Comparison of ENCODE assay signal across 17 cellular contexts in genomic region chr21:15742694-15743093, GRCh38. TPM values are rescaled to one million over a fixed set of nuclear protein-coding genes. Genes with fewer than 3 reads are reported as not detected.
DNase-seq lines count a peak whose midpoint lies in the region; ATAC-seq and TF ChIP-seq lines count a peak whose summit lies in the region.
"Had no signal": no experiment of that assay in that cellular context is flagged by ENCODE, and none has a peak within 500 bp of the region (broad histone marks: within the 10 kb centered on the region; RNA-seq: fewer than 3 reads in every experiment).

No MANE protein-coding gene starts in this region.

- H3K4me3 ChIP-seq in mesenchymal stem cell (ENCODE audit: insufficient read depth in 1 of 2, low read depth in 1 of 2, low read length in 2 of 2) (no peak overlapping the region), upper lobe of right lung (no peak overlapping the region)

- no peak overlapping the region for H4K8ac ChIP-seq in mesenchymal stem cell (ENCODE audit: low read length)

- peaks cover 11% of the 10 kb centered on the region for H3K36me3 Mint-ChIP-seq in central memory CD8-positive, alpha-beta T cell (ENCODE audit: insufficient read depth)

- H3K4me1 ChIP-seq in mesenchymal stem cell (ENCODE audit: control insufficient read depth, insufficient read depth, low read depth, low read length) (peaks cover 6% of the 10 kb centered on the region), upper lobe of right lung (peaks cover 32% of the 10 kb centered on the region)

- H3K9me3 ChIP-seq in mesenchymal stem cell (ENCODE audit: control insufficient read depth, low read length) (no peaks in the 10 kb centered on the region), upper lobe of right lung (no peaks in the 10 kb centered on the region)

- H3K23ac ChIP-seq in mesenchymal stem cell (ENCODE audit: low read length in 2 of 2) = no peak overlapping the region

- 98% methylated on average over 13 of the region's 13 CpGs for WGBS in mesenchymal stem cell

- H3K4me1 Mint-ChIP-seq in stimulated activated naive CD8-positive, alpha-beta T cell treated with anti-CD3 and anti-CD28 coated beads, Interleukin-15, amount 100 ng/mL, for 72 hours = peaks cover 81% of the 10 kb centered on the region
- H3K4me1 Mint-ChIP-seq in central memory CD8-positive, alpha-beta T cell = peaks cover 81% of the 10 kb centered on the region

- H3K9ac ChIP-seq in mesenchymal stem cell (ENCODE audit: low read length) = no peak overlapping the region

- ATAC-seq in stimulated activated naive CD8-positive, alpha-beta T cell treated with anti-CD3 and anti-CD28 coated beads, Interleukin-15, amount 100 ng/mL, for 72 hours = peak; percentile 37
- ATAC-seq in stimulated activated naive CD8-positive, alpha-beta T cell treated with anti-CD3 and anti-CD28 coated beads, Interleukin-15, Interleukin-2, amounts not matched to agents 100 U/mL and 50 U/mL, for 24 hours = no peak
- ATAC-seq in central memory CD8-positive, alpha-beta T cell (replicated peaks; ENCODE audit: extremely low read depth, poor library complexity, severe bottlenecking) = no peak
- ATAC-seq in upper lobe of right lung (peak; percentile 35), HG02571 (IDR thresholded peaks at IDR 0.05; ENCODE audit: unreplicated experiment) (no peak)
- ATAC-seq: CD8-positive, alpha-beta T cell; HCT116 had no signal

- H2BK12ac ChIP-seq in mesenchymal stem cell (ENCODE audit: low read length in 2 of 2) = peak overlapping the region in 1 of 2 experiments; percentile 47

- H3K14ac ChIP-seq in mesenchymal stem cell (ENCODE audit: low read length in 2 of 2) = no peak overlapping the region

- H2AFZ ChIP-seq in mesenchymal stem cell (ENCODE audit: low read depth, low read length) = no peak overlapping the region

- no peak for DNase-seq in stimulated activated naive CD8-positive, alpha-beta T cell treated with anti-CD3 and anti-CD28 coated beads, Interleukin-15, amount 100 ng/mL, for 72 hours
- DNase-seq in stimulated activated naive CD8-positive, alpha-beta T cell treated with anti-CD3 and anti-CD28 coated beads, Interleukin-15, Interleukin-2, amounts not matched to agents 100 U/mL and 50 U/mL, for 24 hours = no peak
- DNase-seq in central memory CD8-positive, alpha-beta T cell (ENCODE audit: low spot score in 2 of 2) = no peak
- DNase-seq in mesenchymal stem cell (no peak), upper lobe of right lung (no peak), GM10266 (ENCODE audit: extremely low spot score) (no peak), NCI-H146 treated with DMSO at 0.1 percent for 48 hours (lab: John Stamatoyannopoulos, UW; ENCODE audit: unreplicated experiment) (no peak)
- DNase-seq: Calu3; CD8-positive, alpha-beta T cell; KG1; NCI-H1105 treated with DMSO at 0.1 percent for 48 hours; NCI-H1694 treated with DMSO at 0.1 percent for 48 hours; NCI-H2107; NCI-H2227 treated with DMSO at 0.1 percent for 48 hours; NCI-H510A treated with DMSO at 0.1 percent for 48 hours had no signal

- H3K27me3 Mint-ChIP-seq in stimulated activated naive CD8-positive, alpha-beta T cell treated with anti-CD3 and anti-CD28 coated beads, Interleukin-15, amount 100 ng/mL, for 72 hours = no peaks in the 10 kb centered on the region
- no peaks in the 10 kb centered on the region for H3K27me3 Mint-ChIP-seq in central memory CD8-positive, alpha-beta T cell

- no peak for TF ChIP-seq CTCF in upper lobe of right lung (IDR thresholded peaks at IDR 0.05)
- TF ChIP-seq CTCF in GM10266 (IDR thresholded peaks at IDR 0.05; ENCODE audit: control insufficient read depth, insufficient read depth, low read depth, missing control alignments) = no peak

- peaks cover 0 to 12% of the 10 kb centered on the region in 2 experiments for H3K36me3 ChIP-seq in mesenchymal stem cell (ENCODE audit: control insufficient read depth in 1 of 2, insufficient read depth in 2 of 2, low read depth in 1 of 2, low read length in 2 of 2)
- H3K36me3 ChIP-seq in upper lobe of right lung = no peaks in the 10 kb centered on the region

- no peak overlapping the region for H2BK15ac ChIP-seq in mesenchymal stem cell (ENCODE audit: low read depth, poor library complexity, severe bottlenecking)

- no peak overlapping the region for H2BK120ac ChIP-seq in mesenchymal stem cell (ENCODE audit: low read depth, low read length)

- H3K27ac ChIP-seq in mesenchymal stem cell (ENCODE audit: low read length, poor library complexity, severe bottlenecking) (no peak overlapping the region), upper lobe of right lung (no peak overlapping the region)

- H3K4ac ChIP-seq in mesenchymal stem cell (ENCODE audit: low read depth in 1 of 2, low read length in 2 of 2) = peak overlapping the region in 1 of 2 experiments; percentile 9

- no peak overlapping the region for H2BK5ac ChIP-seq in mesenchymal stem cell (ENCODE audit: low read depth, low read length, poor library complexity, severe bottlenecking)

- H3K79me1 ChIP-seq in mesenchymal stem cell (replicated peaks; ENCODE audit: low read length, poor library complexity, severe bottlenecking) = peaks cover 6% of the 10 kb centered on the region

- H3K27me3 ChIP-seq in mesenchymal stem cell (ENCODE audit: control insufficient read depth in 1 of 2, insufficient read depth in 1 of 2, low read length in 2 of 2) (no peaks in the 10 kb centered on the region), upper lobe of right lung (no peaks in the 10 kb centered on the region)

- H3K9me3 Mint-ChIP-seq in stimulated activated naive CD8-positive, alpha-beta T cell treated with anti-CD3 and anti-CD28 coated beads, Interleukin-15, amount 100 ng/mL, for 72 hours = no peaks in the 10 kb centered on the region
- no peaks in the 10 kb centered on the region for H3K9me3 Mint-ChIP-seq in central memory CD8-positive, alpha-beta T cell
- H3K9me3 Mint-ChIP-seq: CD8-positive, alpha-beta T cell had no signal

- no peak overlapping the region for H3K27ac Mint-ChIP-seq in stimulated activated naive CD8-positive, alpha-beta T cell treated with anti-CD3 and anti-CD28 coated beads, Interleukin-15, amount 100 ng/mL, for 72 hours
- H3K27ac Mint-ChIP-seq in central memory CD8-positive, alpha-beta T cell (ENCODE audit: low read depth) = no peak overlapping the region

- H3K18ac ChIP-seq in mesenchymal stem cell (ENCODE audit: low read depth in 1 of 2, low read length in 2 of 2) = peak overlapping the region in 1 of 2 experiments; percentile 64

- peak overlapping the region; percentile 4 for H4K91ac ChIP-seq in mesenchymal stem cell (ENCODE audit: low read length)

- no peak overlapping the region for H3K4me3 Mint-ChIP-seq in stimulated activated naive CD8-positive, alpha-beta T cell treated with anti-CD3 and anti-CD28 coated beads, Interleukin-15, amount 100 ng/mL, for 72 hours
- peak overlapping the region; percentile 6 for H3K4me3 Mint-ChIP-seq in central memory CD8-positive, alpha-beta T cell
- H3K4me3 Mint-ChIP-seq: CD8-positive, alpha-beta T cell had no signal

- intact Hi-C loops in upper lobe of right lung (cut with DNase I) = no loop called here

- H2AK5ac ChIP-seq in mesenchymal stem cell (ENCODE audit: low read length, severe bottlenecking) = peak overlapping the region; percentile 30

- no peak overlapping the region for H3K4me2 ChIP-seq in mesenchymal stem cell (ENCODE audit: low read length, poor library complexity, severe bottlenecking)

RNA-seq across cellular contexts. Expression of gene USP25, which starts 12.9 kb away (rescaled TPM):
- polyA plus RNA-seq in mesenchymal stem cell (2013, experiment 1 of 2) = 24.1 TPM
- 25.0 TPM for polyA plus RNA-seq in mesenchymal stem cell (2013, experiment 2 of 2)
- total RNA-seq in upper lobe of right lung = 65.0 TPM

Comparison
In these comparisons a context has a peak if more than half of its experiments do, and no peak if none do; other contexts are left out.
1. ATAC-seq: peak in stimulated activated naive CD8-positive, alpha-beta T cell treated with anti-CD3 and anti-CD28 coated beads, Interleukin-15, amount 100 ng/mL, for 72 hours (single experiment) and upper lobe of right lung (single experiment); none in stimulated activated naive CD8-positive, alpha-beta T cell treated with anti-CD3 and anti-CD28 coated beads, Interleukin-15, Interleukin-2, amounts not matched to agents 100 U/mL and 50 U/mL, for 24 hours (single experiment), central memory CD8-positive, alpha-beta T cell (single experiment) and HG02571 (single experiment).